ENCODE assay signal across 23 cellular contexts in genomic region chr6:138467901-138468300, GRCh38. TPM values are rescaled to one million over a fixed set of nuclear protein-coding genes. Genes with fewer than 3 reads are reported as not detected.
A peak's percentile ranks its signal among the peaks of the same experiment; 100 is the strongest.
DNase-seq lines count a peak whose midpoint lies in the region; ATAC-seq and TF ChIP-seq lines count a peak whose summit lies in the region.
"Had no signal": no experiment of that assay in that cellular context is flagged by ENCODE, and none has a peak within 500 bp of the region (broad histone marks: within the 10 kb centered on the region; RNA-seq: fewer than 3 reads in every experiment).

No MANE protein-coding gene starts in this region.

- H3K4me3 Mint-ChIP-seq in Caco-2 (ENCODE audit: unreplicated experiment): no peak overlapping the region
- H3K4me3 Mint-ChIP-seq: CD4-positive, alpha-beta T cell; GM23338; T-cell had no signal

- peaks cover 5 to 18% of the 10 kb centered on the region in 2 experiments; a peak in 3 of 4 replicates for H3K79me1 ChIP-seq in IMR-90 (ENCODE audit: low read depth in 1 of 2, low read length in 2 of 2)

- H3K4me1 ChIP-seq in Caco-2 (peaks cover 23% of the 10 kb centered on the region; the same call in 1 of the 2 replicates), IMR-90 (ENCODE audit: control insufficient read depth, insufficient read depth, low read length) (peaks cover 7% of the 10 kb centered on the region; the same call in 1 of the 2 replicates), RWPE2 (ENCODE audit: insufficient read depth, poor library complexity, severe bottlenecking) (peaks cover 44% of the 10 kb centered on the region), tibial nerve (no peaks in the 10 kb centered on the region), BE2C (no peaks in the 10 kb centered on the region)

- peaks cover 46% of the 10 kb centered on the region for H3K36me3 Mint-ChIP-seq in Caco-2 (ENCODE audit: insufficient read depth, unreplicated experiment)
- H3K36me3 Mint-ChIP-seq: T-cell had no signal

- no peak for TF ChIP-seq EP300 in tibial nerve (IDR thresholded peaks at IDR 0.05)

- H2BK5ac ChIP-seq in IMR-90 (ENCODE audit: low read depth, low read length, poor library complexity, severe bottlenecking): no peak overlapping the region

- H4K8ac ChIP-seq in IMR-90 (ENCODE audit: low read depth in 2 of 2, low read length in 2 of 2): no peak overlapping the region

- H3K9me3 Mint-ChIP-seq in Caco-2 (ENCODE audit: unreplicated experiment): no peaks in the 10 kb centered on the region
- H3K9me3 Mint-ChIP-seq: CD4-positive, alpha-beta T cell; GM23338; T-cell had no signal

- TF ChIP-seq RAD21 in IMR-90 (IDR thresholded peaks at IDR 0.05; ENCODE audit: low read length): no peak

- H2AFZ ChIP-seq in IMR-90 (replicated peaks; ENCODE audit: low read length, poor library complexity): no peak overlapping the region
- H2AFZ ChIP-seq: GM23338 had no signal

- CTCF ChIA-PET in Caco-2 (lab: Charles Lee): no interaction called here
- CTCF ChIA-PET in IMR-90 (lab: Yijun Ruan, JAX): no interaction called here

- ATAC-seq in IMR-90 (ENCODE audit: low read depth): no peak
- ATAC-seq in RWPE2 (ENCODE audit: low read depth): no peak
- no peak for ATAC-seq in sciatic nerve
- ATAC-seq: GM23338, T-cell had no signal

- H3K14ac ChIP-seq in IMR-90 (replicated peaks; ENCODE audit: low read depth, low read length): no peak overlapping the region

- H3K4me3 ChIP-seq in Caco-2 (ENCODE audit: low read depth, low read length): no peak overlapping the region
- no peak overlapping the region for H3K4me3 ChIP-seq in IMR-90 (ENCODE audit: insufficient read depth, low read depth, low read length)
- no peak overlapping the region for H3K4me3 ChIP-seq in RWPE2 (ENCODE audit: severe bottlenecking)
- no peak overlapping the region for H3K4me3 ChIP-seq in foreskin fibroblast (ENCODE audit: low read depth in 1 of 2, low read length in 2 of 2)
- no peak overlapping the region for H3K4me3 ChIP-seq in tibial nerve
- H3K4me3 ChIP-seq in BE2C (ENCODE audit: low read depth, low read length): no peak overlapping the region
- H3K4me3 ChIP-seq: GM23338 had no signal

- H3K4ac ChIP-seq in IMR-90 (ENCODE audit: low read depth, low read length): no peak overlapping the region

- peak overlapping the region; percentile 50 for H2AK9ac ChIP-seq in IMR-90 (replicated peaks; ENCODE audit: low read depth, low read length, poor library complexity)

- H3K18ac ChIP-seq in IMR-90 (ENCODE audit: low read depth, low read length): no peak overlapping the region

- H3K4me2 ChIP-seq in IMR-90 (ENCODE audit: low read depth, low read length): no peak overlapping the region
- H3K4me2 ChIP-seq: GM23338, SK-N-SH had no signal

- H2AK5ac ChIP-seq in IMR-90 (ENCODE audit: low read depth, low read length): 0 out of 2 replicates have a peak overlapping the region, but pooled peaks have one; percentile 49

- H3K27ac Mint-ChIP-seq in Caco-2 (ENCODE audit: unreplicated experiment): peak overlapping the region; percentile 54
- H3K27ac Mint-ChIP-seq: CD4-positive, alpha-beta T cell; GM23338; T-cell had no signal

- POLR2A ChIA-PET in Caco-2 (lab: Charles Lee) (no interaction called here), IMR-90 (lab: Charles Lee; ENCODE audit: unreplicated experiment) (no interaction called here)

- H4K5ac ChIP-seq in IMR-90 (ENCODE audit: low read depth, low read length): no peak overlapping the region

- no peak overlapping the region; the same call in 2 of the 3 replicates for H2BK15ac ChIP-seq in IMR-90 (ENCODE audit: low read depth, low read length)

- H3K4me1 Mint-ChIP-seq in Caco-2 (ENCODE audit: low read depth, unreplicated experiment): peaks cover 19% of the 10 kb centered on the region
- H3K4me1 Mint-ChIP-seq: T-cell had no signal

- no peak overlapping the region for H3K9ac ChIP-seq in IMR-90 (ENCODE audit: low read depth, low read length)
- H3K9ac ChIP-seq: SK-N-SH had no signal

- no peak overlapping the region for H2BK120ac ChIP-seq in IMR-90 (ENCODE audit: low read depth, low read length)

- H3K9me3 ChIP-seq in Caco-2: no peaks in the 10 kb centered on the region
- no peaks in the 10 kb centered on the region for H3K9me3 ChIP-seq in IMR-90 (ENCODE audit: control insufficient read depth, insufficient read depth, low read length)
- no peaks in the 10 kb centered on the region for H3K9me3 ChIP-seq in RWPE2 (ENCODE audit: severe bottlenecking)
- H3K9me3 ChIP-seq in tibial nerve: no peaks in the 10 kb centered on the region
- H3K9me3 ChIP-seq in BE2C: no peaks in the 10 kb centered on the region
- H3K9me3 ChIP-seq: SK-N-SH had no signal

- TF ChIP-seq CTCF in Caco-2 (IDR thresholded peaks at IDR 0.05; ENCODE audit: insufficient read depth in 1 of 2, low read depth in 1 of 2, low read length in 1 of 2, severe bottlenecking in 1 of 2, unreplicated experiment in 1 of 2): no peak
- TF ChIP-seq CTCF in IMR-90 (conservative IDR thresholded peaks at IDR 0.05; ENCODE audit: low read depth, low read length): no peak
- TF ChIP-seq CTCF in RWPE2 (IDR thresholded peaks at IDR 0.05; ENCODE audit: poor library complexity, severe bottlenecking): no peak
- TF ChIP-seq CTCF in foreskin fibroblast (IDR thresholded peaks at IDR 0.05; ENCODE audit: low read depth, low read length): no peak
- TF ChIP-seq CTCF in tibial nerve (IDR thresholded peaks at IDR 0.05): no peak
- TF ChIP-seq CTCF in BE2C (IDR thresholded peaks at IDR 0.05; ENCODE audit: low read depth, low read length): no peak

- H3K36me3 ChIP-seq in Caco-2 (ENCODE audit: control insufficient read depth, insufficient read depth, low read length) (no peaks in the 10 kb centered on the region; the same call in 1 of the 2 replicates), IMR-90 (ENCODE audit: control insufficient read depth, insufficient read depth, low read length) (no peaks in the 10 kb centered on the region), RWPE2 (ENCODE audit: low read depth) (peaks cover 11% of the 10 kb centered on the region), tibial nerve (peaks cover 0 to 23% (median 0%) of the 10 kb centered on the region in 3 donors), BE2C (no peaks in the 10 kb centered on the region)

- H3K27ac ChIP-seq in IMR-90 (ENCODE audit: insufficient read depth, low read length) (no peak overlapping the region), RWPE2 (ENCODE audit: poor library complexity, severe bottlenecking) (peak overlapping the region; percentile 93), tibial nerve (no peak overlapping the region)

- no peak overlapping the region for H4K91ac ChIP-seq in IMR-90 (ENCODE audit: insufficient read depth, low read depth, low read length)

- no peaks in the 10 kb centered on the region for H3K27me3 ChIP-seq in Caco-2 (replicated peaks; ENCODE audit: control insufficient read depth, insufficient read depth, low read length)
- no peaks in the 10 kb centered on the region for H3K27me3 ChIP-seq in IMR-90 (ENCODE audit: control insufficient read depth, insufficient read depth, low read length)
- no peaks in the 10 kb centered on the region for H3K27me3 ChIP-seq in RWPE2 (ENCODE audit: insufficient read depth, poor library complexity, severe bottlenecking)
- H3K27me3 ChIP-seq in tibial nerve: no peaks in the 10 kb centered on the region
- no peaks in the 10 kb centered on the region for H3K27me3 ChIP-seq in BE2C

- no TSS peak for BruUV-seq in Caco-2 (replicated peaks; lab: Mats Ljungman, UMichigan)
- no TSS peak for BruUV-seq in IMR-90 (replicated peaks; lab: Mats Ljungman, UMichigan)

- no peaks in the 10 kb centered on the region for H3K27me3 Mint-ChIP-seq in Caco-2 (ENCODE audit: insufficient read depth, unreplicated experiment)

- H3K9me1 ChIP-seq in IMR-90 (ENCODE audit: insufficient read depth, low read length): peaks cover 10% of the 10 kb centered on the region; the same call in 1 of the 2 replicates

- no peak overlapping the region for H2BK20ac ChIP-seq in IMR-90 (ENCODE audit: low read depth, low read length)

- dilution Hi-C loops in IMR-90 (cut with HindIII; ENCODE audit: low sequenced_read_pairs, unreplicated experiment): no loop called here

- H3K23ac ChIP-seq in IMR-90 (ENCODE audit: low read depth, low read length): no peak overlapping the region

- DNase-seq in Caco-2 (no peak), IMR-90 (peak; percentile 38), RWPE2 (ENCODE audit: low spot score) (no peak), foreskin fibroblast (peak; percentile 18 to 48), sciatic nerve (ENCODE audit: low spot score) (no peak), tibial nerve (ENCODE audit: low spot score in 2 of 2) (no peak), NOMO-1 (lab: John Stamatoyannopoulos, UW; ENCODE audit: unreplicated experiment in 2 of 2) (no peak), BE2C (no peak)
- DNase-seq: ACHN; AML-193; CD4-positive, alpha-beta T cell; DMS79 treated with DMSO at 0.1 percent for 48 hours; GF-D8; Karpas-422; MM.1S; NCI-H1092 treated with DMSO at 0.1 percent for 48 hours; NCI-H1694; NCI-H345; NK-92 treated with Interleukin-12 subunit alpha and Interleukin-12 subunit beta, amount 100 ng/mL, for 24 hours; SHP77; SK-N-SH; T-cell had no signal

- intact Hi-C loops in Caco-2 (cut with micrococcal nuclease; ENCODE audit: unreplicated experiment) (loop anchor here (1.0 kb wide), 1 partner anchor 36 kb away; no protein-coding TSS in a partner anchor), IMR-90 (cut with micrococcal nuclease) (no loop called here), sciatic nerve (cut with DNase I) (no loop called here)

- H4K20me1 ChIP-seq in IMR-90 (ENCODE audit: insufficient read depth, low read length): no peaks in the 10 kb centered on the region

- in situ Hi-C loops in IMR-90 (cut with MboI; ENCODE audit: low sequenced_read_pairs): no loop called here

- H3K56ac ChIP-seq in IMR-90 (ENCODE audit: extremely low read depth, insufficient read depth, low read length): no peak overlapping the region

- TF ChIP-seq POLR2A in IMR-90 (IDR thresholded peaks at IDR 0.05; ENCODE audit: low read depth, low read length) (no peak), tibial nerve (IDR thresholded peaks at IDR 0.05) (no peak)

TF ChIP-seq in IMR-90, 13 proteins besides CTCF, POLR2A, EP300 and RAD21 (continues in another document):
- TF ChIP-seq SMC3 (IDR thresholded peaks at IDR 0.05; ENCODE audit: low read depth, low read length) (no peak), RFX5 (IDR thresholded peaks at IDR 0.05; ENCODE audit: low read depth, low read length) (no peak), BHLHE40 (IDR thresholded peaks at IDR 0.05; ENCODE audit: low read depth, low read length) (no peak)

RNA-seq across cellular contexts. Expression of gene NHSL1, which starts 31.4 kb away (rescaled TPM):
- total RNA-seq in Caco-2 (2022) (39.9 and 41.9 TPM in 2 replicates), IMR-90 (2012; rRNA removed) (6.9 and 7.2 TPM in 2 replicates), sciatic nerve (18.5 TPM), tibial nerve (10 to 100 TPM in 2 of 4 donors, 1 to 10 TPM in 2; 8.6 to 17.3 (median 12.6) TPM)
- 5.6 and 6.0 TPM in 2 replicates for polyA plus RNA-seq in IMR-90 (2012; rRNA removed)
- polyA plus RNA-seq in IMR-90 (2012; cell fraction: cytosol; rRNA removed): 1.7 and 2.4 TPM in 2 replicates
- polyA plus RNA-seq in IMR-90 (2012; cell fraction: nucleus; rRNA removed; ENCODE audit: low replicate concordance): 3.7 and 6.6 TPM in 2 replicates
- 0.06 TPM for polyA plus RNA-seq in BE2C (2012; ENCODE audit: insufficient read depth, insufficient read length, low read depth)

Comparison
In these comparisons a context has a peak if more than half of its experiments do, and no peak if none do; other contexts are left out.
1. DNase-seq: peak in IMR-90 (single experiment) and foreskin fibroblast (2 of 2); none in Caco-2 (0 of 2), RWPE2 (single experiment), sciatic nerve (single experiment), tibial nerve (0 of 2), NOMO-1 (0 of 2) and BE2C (single experiment).